In genomic region chr20:63557481-63557891, GRCh38 we compare ENCODE assay signal across 1 cellular context.
TF ChIP-seq lines count a peak whose summit lies in the region.

No MANE protein-coding gene starts in this region.

TF ChIP-seq in HepG2, 621 proteins besides CTCF, POLR2A, EP300 and RAD21 (continued from another document):
- TF ChIP-seq PAXIP1 (CRISPR knock-in tag; conservative IDR thresholded peaks at IDR 0.05) (peak; percentile 70; the same call in 1 of the 2 replicates), ZBTB46 (CRISPR knock-in tag; IDR thresholded peaks at IDR 0.05; ENCODE audit: borderline replicate concordance) (no peak), FOXA3 (CRISPR knock-in tag; IDR thresholded peaks at IDR 0.05) (0 out of 2 replicates have a peak, but pooled peaks have one; percentile 7), TBX2 (CRISPR knock-in tag; IDR thresholded peaks at IDR 0.05; ENCODE audit: borderline replicate concordance) (peak; percentile 27; the same call in 1 of the 2 replicates), ATM (IDR thresholded peaks at IDR 0.05; ENCODE audit: borderline replicate concordance) (no peak), ZBTB14 (CRISPR knock-in tag; IDR thresholded peaks at IDR 0.05) (no peak), SALL1 (CRISPR knock-in tag; IDR thresholded peaks at IDR 0.05) (peak; percentile 20; the same call in 1 of the 2 replicates), KIAA2018 (CRISPR knock-in tag; IDR thresholded peaks at IDR 0.05; ENCODE audit: borderline replicate concordance) (no peak), ZNF652 (CRISPR knock-in tag; IDR thresholded peaks at IDR 0.05; ENCODE audit: borderline replicate concordance, low read depth) (no peak), PCBP1 (IDR thresholded peaks at IDR 0.05; ENCODE audit: borderline replicate concordance, low read depth, low read length) (no peak), SPEN (CRISPR knock-in tag; IDR thresholded peaks at IDR 0.05; ENCODE audit: low read depth) (peak; percentile 58; the same call in 1 of the 2 replicates), UBTF (CRISPR knock-in tag; IDR thresholded peaks at IDR 0.05) (peak; percentile 63), ZNF550 (CRISPR knock-in tag; IDR thresholded peaks at IDR 0.05; ENCODE audit: borderline replicate concordance) (no peak; the same call in 1 of the 2 replicates)
TF ChIP-seq in HepG2: peak in this region for 65.
